Comparison of ENCODE assay signal across 25 cellular contexts in the genomic region with DNA sequence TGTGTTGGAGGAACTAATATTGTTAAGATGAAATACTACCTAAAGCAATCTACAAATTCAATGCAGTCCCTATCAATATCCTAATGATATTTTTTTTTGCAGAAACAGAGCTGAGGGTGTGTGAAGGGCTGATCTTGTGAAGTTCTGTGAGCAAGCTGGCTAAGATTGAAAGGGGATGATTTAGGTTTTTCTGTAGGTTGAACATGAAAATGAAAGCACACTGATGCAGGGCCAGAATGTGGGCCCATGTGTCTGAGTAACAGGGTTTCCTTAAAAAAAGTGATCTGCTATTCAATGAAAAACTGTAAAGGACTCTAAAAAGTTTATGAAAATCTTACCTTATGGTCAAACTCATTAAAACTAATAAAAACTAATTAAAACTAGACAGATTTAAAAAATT. TPM values are rescaled to one million over a fixed set of nuclear protein-coding genes. Genes with fewer than 3 reads are reported as not detected.
A peak's percentile ranks its signal among the peaks of the same experiment; 100 is the strongest.
DNase-seq lines count a peak whose midpoint lies in the region; ATAC-seq, FAIRE-seq and TF ChIP-seq lines count a peak whose summit lies in the region.
"Had no signal": no experiment of that assay in that cellular context is flagged by ENCODE, and none has a peak within 500 bp of the region (broad histone marks: within the 10 kb centered on the region; RNA-seq: fewer than 3 reads in every experiment).

No MANE protein-coding gene starts in this region.

- no peaks in the 10 kb centered on the region for H3K27me3 ChIP-seq in uterus

- FAIRE-seq in RCC 7860 (lab: Jason Lieb, UNC), result peak; percentile 67
- FAIRE-seq: D721Med, HTR-8/SVneo had no signal

- H3K4me3 ChIP-seq in uterus, result no peak overlapping the region

- H3K36me3 Mint-ChIP-seq in activated CD4-positive, alpha-beta T cell treated with anti-CD3 and anti-CD28 coated beads, Interleukin-2, amount 10 ng/mL, durations not matched to agents 7 days and 5 days (ENCODE audit: low read depth), result no peaks in the 10 kb centered on the region
- peaks cover 2% of the 10 kb centered on the region for H3K36me3 Mint-ChIP-seq in osteocyte (ENCODE audit: unreplicated experiment)
- H3K36me3 Mint-ChIP-seq: CD8-positive, alpha-beta memory T cell had no signal

- no peak for DNase-seq in activated CD4-positive, alpha-beta T cell treated with anti-CD3 and anti-CD28 coated beads, Interleukin-2, amount 10 ng/mL, durations not matched to agents 7 days and 5 days
- no peak for DNase-seq in activated CD4-positive, alpha-beta T cell treated with anti-CD3 and anti-CD28 coated beads for 1 hour
- DNase-seq in RCC 7860 (ENCODE audit: low spot score) (no peak), osteocyte (ENCODE audit: extremely low spot score, unreplicated experiment) (no peak), NCI-H2107 treated with DMSO at 0.1 percent for 48 hours (lab: John Stamatoyannopoulos, UW; ENCODE audit: unreplicated experiment) (no peak), uterus (no peak)
- DNase-seq in central memory CD4-positive, alpha-beta T cell, result no peak
- DNase-seq: ACHN; CD8-positive, alpha-beta memory T cell; DMS53; EL; GF-D8; H7; HFFc6; KG1; NCI-H1105 treated with DMSO at 0.1 percent for 48 hours; NCI-H2081; NCI-H2171 treated with DMSO at 0.1 percent for 48 hours; NCI-H524 treated with DMSO at 0.1 percent for 48 hours; Right ventricle myocardium superior had no signal

- no peak overlapping the region for H3K27ac ChIP-seq in uterus
- H3K27ac ChIP-seq: 22Rv1, C4-2B had no signal

- no peaks in the 10 kb centered on the region for H3K9me3 ChIP-seq in uterus

- no peaks in the 10 kb centered on the region for H3K36me3 ChIP-seq in uterus

- H3K4me1 ChIP-seq in uterus, result peaks cover 0 to 5% of the 10 kb centered on the region in 2 donors

- peaks cover 23% of the 10 kb centered on the region for H3K4me1 Mint-ChIP-seq in activated CD4-positive, alpha-beta T cell treated with anti-CD3 and anti-CD28 coated beads, Interleukin-2, amount 10 ng/mL, durations not matched to agents 7 days and 5 days
- peaks cover 43% of the 10 kb centered on the region for H3K4me1 Mint-ChIP-seq in osteocyte (ENCODE audit: unreplicated experiment)

- intact Hi-C loops in uterus (cut with DNase I; ENCODE audit: low total_unique reads), result no loop called here

- no peak overlapping the region for H3K4me3 Mint-ChIP-seq in activated CD4-positive, alpha-beta T cell treated with anti-CD3 and anti-CD28 coated beads, Interleukin-2, amount 10 ng/mL, durations not matched to agents 7 days and 5 days
- H3K4me3 Mint-ChIP-seq in osteocyte (ENCODE audit: unreplicated experiment), result no peak overlapping the region
- H3K4me3 Mint-ChIP-seq: CD8-positive, alpha-beta memory T cell; HFFc6 had no signal

- H3K27me3 Mint-ChIP-seq in activated CD4-positive, alpha-beta T cell treated with anti-CD3 and anti-CD28 coated beads, Interleukin-2, amount 10 ng/mL, durations not matched to agents 7 days and 5 days, result no peaks in the 10 kb centered on the region
- no peaks in the 10 kb centered on the region for H3K27me3 Mint-ChIP-seq in osteocyte (ENCODE audit: unreplicated experiment)

- H3K27ac Mint-ChIP-seq in activated CD4-positive, alpha-beta T cell treated with anti-CD3 and anti-CD28 coated beads, Interleukin-2, amount 10 ng/mL, durations not matched to agents 7 days and 5 days, result peak overlapping the region; percentile 13
- peak overlapping the region; percentile 16 for H3K27ac Mint-ChIP-seq in osteocyte (ENCODE audit: unreplicated experiment)
- H3K27ac Mint-ChIP-seq: HFFc6 had no signal

- POLR2A ChIA-PET in activated CD4-positive, alpha-beta T cell treated with anti-CD3 and anti-CD28 coated beads, Interleukin-2, amount 10 ng/mL, durations not matched to agents 7 days and 5 days (lab: Charles Lee), result no interaction called here

- CTCF ChIA-PET in activated CD4-positive, alpha-beta T cell treated with anti-CD3 and anti-CD28 coated beads, Interleukin-2, amount 10 ng/mL, durations not matched to agents 7 days and 5 days (lab: Charles Lee), result interaction anchor here (1.7 kb wide), 1 partner anchor 267 kb away, joined by 3 read pairs; no protein-coding TSS in a partner anchor

- peak; percentile 74 for ATAC-seq in GM19395 (IDR thresholded peaks at IDR 0.05; ENCODE audit: unreplicated experiment)

- no peak for TF ChIP-seq POLR2A in uterus (IDR thresholded peaks at IDR 0.05)

- peaks cover 3% of the 10 kb centered on the region for H3K9me3 Mint-ChIP-seq in activated CD4-positive, alpha-beta T cell treated with anti-CD3 and anti-CD28 coated beads, Interleukin-2, amount 10 ng/mL, durations not matched to agents 7 days and 5 days
- H3K9me3 Mint-ChIP-seq in osteocyte (ENCODE audit: unreplicated experiment), result peaks cover 8% of the 10 kb centered on the region
- H3K9me3 Mint-ChIP-seq: CD8-positive, alpha-beta memory T cell; HFFc6 had no signal

- TF ChIP-seq CTCF in osteocyte (IDR thresholded peaks at IDR 0.05) (no peak), uterus (IDR thresholded peaks at IDR 0.05) (no peak)

RNA-seq across cellular contexts. Expression of gene GRB10, which starts 47.4 kb away (rescaled TPM):
- 1 to 10 TPM; 4.4 TPM for total RNA-seq in activated CD4-positive, alpha-beta T cell treated with anti-CD3 and anti-CD28 coated beads, Interleukin-2, amount 10 ng/mL, durations not matched to agents 7 days and 5 days
- total RNA-seq in osteocyte, result 47.4 and 51.3 TPM in 2 replicates
- 10 to 100 TPM; 33.9 to 72.6 (median 41.8) TPM for total RNA-seq in uterus
